Comparison of ENCODE assay signal across 7 cellular contexts in the genomic region with DNA sequence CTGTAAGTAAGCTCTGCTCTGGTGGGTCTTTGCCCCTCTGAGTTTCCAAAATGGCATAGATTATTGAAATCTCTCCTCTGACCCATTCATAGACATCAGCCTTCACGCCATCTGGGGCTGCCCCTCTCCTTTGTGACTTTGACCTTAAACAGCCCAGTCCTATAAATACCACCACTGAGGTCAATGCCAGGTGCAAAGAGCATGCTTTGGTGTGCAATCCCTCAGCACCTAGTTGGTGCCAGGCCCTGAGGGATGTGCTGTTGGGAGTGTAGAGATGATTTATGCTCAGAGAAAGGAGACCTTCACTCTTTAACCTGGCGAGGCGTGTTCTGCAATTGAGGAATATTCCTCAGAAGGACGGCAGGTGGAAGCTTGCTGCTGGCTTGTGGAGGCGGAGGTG.
"Had no signal": no experiment of that assay in that cellular context is flagged by ENCODE, and none has a peak within 500 bp of the region (broad histone marks: within the 10 kb centered on the region; RNA-seq: fewer than 3 reads in every experiment).

No MANE protein-coding gene starts in this region.

- H2AFZ ChIP-seq: GM23248 had no signal

- H3K9ac ChIP-seq: GM23248 had no signal

- DNase-seq: GM23248, GOT3, H9, HCEC 1CT, KBM-7 had no signal

- H3K27ac ChIP-seq: GM23248, HL-60 had no signal

- ATAC-seq: HepG2 had no signal

- H3K4me3 ChIP-seq: GM23248 had no signal
